ENCODE assay signal across 1 cellular context in genomic region chr1:201945157-201945556, GRCh38.
A peak's percentile ranks its signal among the peaks of the same experiment; 100 is the strongest.
TF ChIP-seq lines count a peak whose summit lies in the region.

No MANE protein-coding gene starts in this region.

TF ChIP-seq in K562, 482 proteins besides CTCF, POLR2A, EP300 and RAD21 (continued from another document):
- TF ChIP-seq FOXP4 (CRISPR knock-in tag; IDR thresholded peaks at IDR 0.05; ENCODE audit: borderline replicate concordance) = 0 out of 2 replicates have a peak, but pooled peaks have one; percentile 34
- no peak for TF ChIP-seq MAFK (IDR thresholded peaks at IDR 0.05; ENCODE audit: low read length)
- TF ChIP-seq RNF219 (CRISPR knock-in tag; IDR thresholded peaks at IDR 0.05) = no peak
- 0 out of 2 replicates have a peak, but pooled peaks have one; percentile 41 for TF ChIP-seq HLTF (IDR thresholded peaks at IDR 0.05)
- no peak for TF ChIP-seq GATA2 (CRISPR knock-in tag; IDR thresholded peaks at IDR 0.05)
- no peak for TF ChIP-seq ZNF140 (CRISPR knock-in tag; IDR thresholded peaks at IDR 0.05)
- TF ChIP-seq HSF4 (CRISPR knock-in tag; IDR thresholded peaks at IDR 0.05; ENCODE audit: borderline replicate concordance) = no peak
- TF ChIP-seq ATF2 (CRISPR knock-in tag; IDR thresholded peaks at IDR 0.05) = no peak
- TF ChIP-seq TAF7 (tag; IDR thresholded peaks at IDR 0.05) = no peak
- no peak for TF ChIP-seq ZNF316 (IDR thresholded peaks at IDR 0.05)
- peak; percentile 74; the same call in 1 of the 2 replicates for TF ChIP-seq MTA1 (IDR thresholded peaks at IDR 0.05; ENCODE audit: borderline replicate concordance)
- TF ChIP-seq MNT (conservative IDR thresholded peaks at IDR 0.05) = 0 out of 4 replicates have a peak, but pooled peaks of 1 of the 2 experiments have one; percentile 17
- TF ChIP-seq PRPF4 (IDR thresholded peaks at IDR 0.05; ENCODE audit: insufficient read depth, low read depth, low read length, poor library complexity, severe bottlenecking) = no peak
- no peak for TF ChIP-seq ETV6 (IDR thresholded peaks at IDR 0.05; ENCODE audit: borderline replicate concordance in 1 of 2, low read depth in 2 of 2, low read length in 1 of 2)
- TF ChIP-seq ETV6 (CRISPR knock-in tag; IDR thresholded peaks at IDR 0.05; ENCODE audit: borderline replicate concordance) = no peak
- TF ChIP-seq ZNF324 (CRISPR knock-in tag; IDR thresholded peaks at IDR 0.05) = no peak
- TF ChIP-seq ZZZ3 (IDR thresholded peaks at IDR 0.05) = no peak
